11 cellular contexts compared by ENCODE assay signal in the genomic region with DNA sequence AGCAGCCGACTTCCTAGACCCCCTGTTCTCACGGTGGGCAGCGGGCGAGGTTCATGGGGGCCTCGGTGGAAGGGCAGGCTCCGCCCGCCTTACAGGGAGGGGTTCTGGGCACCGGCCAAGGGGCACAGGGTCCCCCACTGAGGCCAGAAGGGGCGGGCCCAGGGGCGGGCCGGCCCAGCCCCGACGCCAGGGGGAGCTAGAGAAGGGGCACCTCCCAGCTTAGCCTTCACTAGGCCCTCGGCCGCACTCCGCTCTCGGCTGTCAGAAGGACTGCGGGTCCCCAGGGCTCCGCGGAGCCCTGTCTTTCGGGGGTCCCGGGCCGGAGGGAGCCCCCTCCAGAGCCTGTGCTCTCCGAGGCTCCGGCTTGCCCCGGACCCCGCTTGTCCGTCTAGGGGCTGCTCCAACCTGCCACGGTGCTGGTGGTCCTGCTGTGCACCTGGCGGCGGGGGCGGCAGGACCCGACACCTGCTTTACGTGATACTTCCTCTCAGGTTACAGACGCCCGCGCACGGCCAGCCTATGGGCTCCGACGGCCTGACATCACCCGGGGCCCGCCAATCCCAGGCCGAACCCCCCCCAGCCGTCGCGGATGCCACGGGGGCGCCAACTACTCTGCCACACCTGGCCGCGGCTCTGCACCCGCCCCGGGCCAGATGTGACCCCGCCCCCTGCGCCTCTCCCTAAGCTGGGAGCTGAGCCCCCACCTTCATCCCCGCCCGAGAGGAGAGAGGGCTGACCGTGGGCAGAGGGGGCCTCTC. TPM values are rescaled to one million over a fixed set of nuclear protein-coding genes. Genes with fewer than 3 reads are reported as not detected.
DNase-seq lines count a peak whose midpoint lies in the region; ATAC-seq, FAIRE-seq and TF ChIP-seq lines count a peak whose summit lies in the region.
"Not testable (repeated sequence)": the region's sequence is repeated elsewhere in the genome, so short reads cannot be mapped to it uniquely, and the experiment has no call there.
"Had no signal": no experiment of that assay in that cellular context is flagged by ENCODE, and none has a peak within 500 bp of the region (broad histone marks: within the 10 kb centered on the region; RNA-seq: fewer than 3 reads in every experiment).

No MANE protein-coding gene starts in this region.

- H3K36me3 Mint-ChIP-seq in CD4-positive, alpha-beta T cell (ENCODE audit: low read depth); activated CD4-positive, alpha-beta T cell treated with anti-CD3 and anti-CD28 coated beads for 36 hours (ENCODE audit: low read depth); naive thymus-derived CD4-positive, alpha-beta T cell: not testable (repeated sequence)

- CTCF ChIA-PET in CD4-positive, alpha-beta T cell (lab: Charles Lee) = interaction anchor here (0.9 kb wide), 1 partner anchor 9 kb away, joined by 3 read pairs; no protein-coding TSS in a partner anchor
- CTCF ChIA-PET in activated CD4-positive, alpha-beta T cell treated with anti-CD3 and anti-CD28 coated beads for 36 hours (lab: Charles Lee) = interaction anchor here (0.5 to 4.1 kb wide), 9 partner anchors 9 to 173 kb away, joined by 3 to 23 read pairs (median 3); no protein-coding TSS in a partner anchor
- CTCF ChIA-PET in K562 (lab: Yijun Ruan, JAX; ENCODE audit: low intra/inter-chr PET ratio) = interaction anchor here (0.6 kb wide), 2 partner anchors 82 to 285 kb away, joined by 3 read pairs; no protein-coding TSS in a partner anchor
- CTCF ChIA-PET in naive thymus-derived CD4-positive, alpha-beta T cell (lab: Charles Lee) = not testable (repeated sequence)

- not testable (repeated sequence) for DNase-seq in CD4-positive, alpha-beta T cell; RWPE2 (ENCODE audit: low spot score); K562 (ENCODE audit: extremely low read depth in 1 of 4, low spot score in 3 of 4); foreskin keratinocyte; naive thymus-derived CD4-positive, alpha-beta T cell; upper lobe of right lung
- DNase-seq in activated CD4-positive, alpha-beta T cell treated with anti-CD3 and anti-CD28 coated beads for 36 hours = peak; percentile 41

- not testable (repeated sequence) for H3K4me3 Mint-ChIP-seq in CD4-positive, alpha-beta T cell; activated CD4-positive, alpha-beta T cell treated with anti-CD3 and anti-CD28 coated beads for 36 hours; naive thymus-derived CD4-positive, alpha-beta T cell

- not testable (repeated sequence) for H3K27ac ChIP-seq in CD4-positive, alpha-beta T cell (ENCODE audit: low read depth, low read length); RWPE2 (ENCODE audit: poor library complexity, severe bottlenecking); K562 (ENCODE audit: extremely low read depth, low read depth, low read length); foreskin keratinocyte; naive thymus-derived CD4-positive, alpha-beta T cell (ENCODE audit: low read depth, low read length); upper lobe of right lung

- in situ Hi-C loops in K562 (cut with MboI) = not testable (repeated sequence)

- H2AFZ ChIP-seq in K562 (ENCODE audit: low read depth, low read length) = not testable (repeated sequence)

- intact Hi-C loops in CD4-positive, alpha-beta T cell (cut with DNase I, micrococcal nuclease); K562 (cut with micrococcal nuclease); naive thymus-derived CD4-positive, alpha-beta T cell (cut with micrococcal nuclease); upper lobe of right lung (cut with DNase I): not testable (repeated sequence)
- intact Hi-C loops in activated CD4-positive, alpha-beta T cell treated with anti-CD3 and anti-CD28 coated beads for 36 hours (cut with DNase I, micrococcal nuclease) = loop anchor here in 1 of 2 experiments (10.0 kb wide), 1 partner anchor 66 kb away; no protein-coding TSS in a partner anchor

- TF ChIP-seq RAD21 in K562 (CRISPR knock-in tag; conservative IDR thresholded peaks at IDR 0.05 in 1 of 2, IDR thresholded peaks at IDR 0.05 in 1 of 2) = not testable (repeated sequence)

- BruUV-seq in K562 (replicated peaks; lab: Mats Ljungman, UMichigan) = not testable (repeated sequence)

- peak; percentile 74 for ATAC-seq in CD4-positive, alpha-beta T cell (ENCODE audit: poor library complexity)
- ATAC-seq in RWPE2 (ENCODE audit: low read depth) (peak; percentile 15), K562 (peak; percentile 53), foreskin keratinocyte (peak; percentile 5), upper lobe of right lung (peak; percentile 8)
- ATAC-seq in activated CD4-positive, alpha-beta T cell treated with anti-CD3 and anti-CD28 coated beads for 36 hours = peak; percentile 7
- ATAC-seq in naive thymus-derived CD4-positive, alpha-beta T cell = peak; percentile 76

- H3K36me3 ChIP-seq in RWPE2 (ENCODE audit: low read depth); K562 (ENCODE audit: control insufficient read depth, insufficient read depth, low read length); naive thymus-derived CD4-positive, alpha-beta T cell (ENCODE audit: control insufficient read depth in 2 of 3, insufficient read depth in 3 of 3, low read length in 3 of 3); upper lobe of right lung: not testable (repeated sequence)

- not testable (repeated sequence) for TF ChIP-seq CTCF in CD4-positive, alpha-beta T cell (IDR thresholded peaks at IDR 0.05); RWPE2 (IDR thresholded peaks at IDR 0.05; ENCODE audit: poor library complexity, severe bottlenecking); K562 (IDR thresholded peaks at IDR 0.05 in 2 of 3, conservative IDR thresholded peaks at IDR 0.05 in 1 of 3; ENCODE audit: insufficient read depth in 2 of 3, low read depth in 1 of 3, low read length in 3 of 3); foreskin keratinocyte (conservative IDR thresholded peaks at IDR 0.05); upper lobe of right lung (IDR thresholded peaks at IDR 0.05)

- not testable (repeated sequence) for H3K9me3 Mint-ChIP-seq in CD4-positive, alpha-beta T cell; activated CD4-positive, alpha-beta T cell treated with anti-CD3 and anti-CD28 coated beads for 36 hours (ENCODE audit: low read depth); naive thymus-derived CD4-positive, alpha-beta T cell

- TF ChIP-seq POLR2A in K562 (conservative IDR thresholded peaks at IDR 0.05) = not testable (repeated sequence)

- H3K4me1 ChIP-seq in RWPE2 (ENCODE audit: insufficient read depth, poor library complexity, severe bottlenecking); foreskin keratinocyte; naive thymus-derived CD4-positive, alpha-beta T cell (ENCODE audit: control insufficient read depth in 2 of 2, insufficient read depth in 2 of 2, low read length in 2 of 2); upper lobe of right lung: not testable (repeated sequence)
- peaks cover 0 to 12% of the 10 kb centered on the region in 2 experiments; a peak in 1 of 5 replicates for H3K4me1 ChIP-seq in K562 (replicated peaks in 1 of 2; ENCODE audit: control insufficient read depth in 2 of 2, insufficient read depth in 2 of 2, low read length in 2 of 2)

- no CpG with 5 or more reads among the region's 57 CpGs for WGBS in K562 (ENCODE audit: insufficient coverage, low coverage, missing lambda C conversion rate)

- not testable (repeated sequence) for H3K9me1 ChIP-seq in K562 (ENCODE audit: control insufficient read depth, insufficient read depth, low read length)

- not testable (repeated sequence) for H3K9me3 ChIP-seq in CD4-positive, alpha-beta T cell (ENCODE audit: control insufficient read depth, low read length); RWPE2 (ENCODE audit: severe bottlenecking); K562 (replicated peaks; ENCODE audit: control insufficient read depth, insufficient read depth, low read depth, low read length); naive thymus-derived CD4-positive, alpha-beta T cell (ENCODE audit: control insufficient read depth in 2 of 3, low read length in 3 of 3); upper lobe of right lung

- H3K27me3 ChIP-seq in CD4-positive, alpha-beta T cell (ENCODE audit: control insufficient read depth, insufficient read depth, low read length); RWPE2 (ENCODE audit: insufficient read depth, poor library complexity, severe bottlenecking); K562 (ENCODE audit: control insufficient read depth in 2 of 2, insufficient read depth in 2 of 2, low read length in 2 of 2); foreskin keratinocyte; naive thymus-derived CD4-positive, alpha-beta T cell (ENCODE audit: control insufficient read depth in 2 of 2, insufficient read depth in 2 of 2, low read length in 2 of 2); upper lobe of right lung: not testable (repeated sequence)

- H4K20me1 ChIP-seq in K562 (replicated peaks; ENCODE audit: control insufficient read depth, insufficient read depth, low read length) = not testable (repeated sequence)

- FAIRE-seq in K562 (lab: Jason Lieb, UNC) = not testable (repeated sequence)

- not testable (repeated sequence) for H3K79me2 ChIP-seq in K562 (ENCODE audit: control insufficient read depth, insufficient read depth, low read length)

- peaks cover 18% of the 10 kb centered on the region for H3K27me3 Mint-ChIP-seq in CD4-positive, alpha-beta T cell
- H3K27me3 Mint-ChIP-seq in activated CD4-positive, alpha-beta T cell treated with anti-CD3 and anti-CD28 coated beads for 36 hours = peaks cover 14% of the 10 kb centered on the region
- H3K27me3 Mint-ChIP-seq in naive thymus-derived CD4-positive, alpha-beta T cell = not testable (repeated sequence)

- H3K4me2 ChIP-seq in K562 (ENCODE audit: insufficient read depth, low read length) = not testable (repeated sequence)

- H3K27ac Mint-ChIP-seq in CD4-positive, alpha-beta T cell; activated CD4-positive, alpha-beta T cell treated with anti-CD3 and anti-CD28 coated beads for 36 hours; naive thymus-derived CD4-positive, alpha-beta T cell: not testable (repeated sequence)

- POLR2A ChIA-PET in CD4-positive, alpha-beta T cell (lab: Charles Lee) = interaction anchor here (0.7 to 1.7 kb wide), 3 partner anchors 27 to 1121 kb away, joined by 3 to 9 read pairs (median 4); no protein-coding TSS in a partner anchor
- POLR2A ChIA-PET in activated CD4-positive, alpha-beta T cell treated with anti-CD3 and anti-CD28 coated beads for 36 hours (lab: Charles Lee) = interaction anchor here (1.2 to 1.6 kb wide), 2 partner anchors 9 to 196 kb away, joined by 3 to 5 read pairs; no protein-coding TSS in a partner anchor
- POLR2A ChIA-PET in K562 (lab: Yijun Ruan, JAX) = interaction anchor here (0.7 to 1.4 kb wide), 2 partner anchors 84 to 205 kb away, joined by 3 to 4 read pairs; no protein-coding TSS in a partner anchor
- POLR2A ChIA-PET in naive thymus-derived CD4-positive, alpha-beta T cell (lab: Charles Lee) = interaction anchor here (0.6 kb wide), 1 partner anchor 205 kb away, joined by 3 read pairs; no protein-coding TSS in a partner anchor

- TF ChIP-seq EP300 in K562 (IDR thresholded peaks at IDR 0.05; ENCODE audit: low read length) = not testable (repeated sequence)

- not testable (repeated sequence) for H3K4me3 ChIP-seq in RWPE2 (ENCODE audit: severe bottlenecking); K562; naive thymus-derived CD4-positive, alpha-beta T cell (ENCODE audit: low read length); upper lobe of right lung

- H3K4me1 Mint-ChIP-seq in CD4-positive, alpha-beta T cell (ENCODE audit: low read depth); activated CD4-positive, alpha-beta T cell treated with anti-CD3 and anti-CD28 coated beads for 36 hours; naive thymus-derived CD4-positive, alpha-beta T cell: not testable (repeated sequence)

- not testable (repeated sequence) for H3K9ac ChIP-seq in K562 (ENCODE audit: insufficient read depth in 1 of 2, low read depth in 2 of 2, low read length in 2 of 2)

RNA-seq across cellular contexts. Expression of gene RNU1-3, which starts 33.6 kb away (rescaled TPM):
- total RNA-seq in CD4-positive, alpha-beta T cell = 1,000 to 10,000 TPM; 4,982 to 5,937 TPM
- total RNA-seq in activated CD4-positive, alpha-beta T cell treated with anti-CD3 and anti-CD28 coated beads for 36 hours = 1,000 to 10,000 TPM; 1,573 to 2,291 TPM
- under 0.01 TPM in 2 replicates for total RNA-seq in K562 (2011; cell fraction: chromatin; rRNA removed; ENCODE audit: low replicate concordance)
- total RNA-seq in K562 (2011; cell fraction: nucleolus; rRNA removed) = under 0.01 and 21,200 TPM in 2 replicates
- total RNA-seq in K562 (2011; cell fraction: nucleoplasm; rRNA removed) = under 0.01 and 24,158 TPM in 2 replicates
- total RNA-seq in K562 (2014; rRNA removed) (under 0.01 TPM in 2 replicates), K562 (2014; rRNA removed; fragmentation: Illumina TruSeq; extraction: Trizol) (28,565 and 32,823 TPM in 2 replicates), K562 (2015; rRNA removed; fragmentation: Illumina TruSeq; extraction: Trizol) (20,456 and 27,045 TPM in 2 replicates), K562 (2021) (2,231 and 2,538 TPM in 2 replicates), foreskin keratinocyte (2,556 and 4,441 TPM in 2 replicates), upper lobe of right lung (6,622 TPM)
- polyA plus RNA-seq in K562 (2011; rRNA removed) (83.9 TPM in 1 of 2 replicates, not detected in the other), K562 (2014; fragmentation: Illumina TruSeq; extraction: Trizol) (not detected in 2 replicates), K562 (2014; fragmentation: Nextera tagmentation; extraction: Ambion mirVana) (1 to 10 TPM in 1 of 2 experiments, not detected in 1; 3.0 TPM), K562 (2014; rRNA removed) (not detected in 2 replicates), foreskin keratinocyte (not detected in 2 replicates)
- under 0.01 TPM in 1 of 2 replicates, not detected in the other for polyA plus RNA-seq in K562 (2011; cell fraction: cytosol; rRNA removed)
- polyA plus RNA-seq in K562 (2011; cell fraction: nucleus; rRNA removed) = under 0.01 and 1,424 TPM in 2 replicates
- 25.1 TPM in 1 of 2 replicates, not detected in the other for polyA plus RNA-seq in K562 (2012)
- polyA minus RNA-seq in K562 (2011; rRNA and poly(A)+ RNA removed) = 10,756 and 20,531 TPM in 2 replicates
- 58,964 and 66,171 TPM in 2 replicates for polyA minus RNA-seq in K562 (2011; cell fraction: cytosol; rRNA and poly(A)+ RNA removed)
- 66,769 and 85,880 TPM in 2 replicates for polyA minus RNA-seq in K562 (2011; cell fraction: nucleus; rRNA and poly(A)+ RNA removed)
- 1,000 to 10,000 TPM; 2,341 to 4,458 (median 3,337) TPM for total RNA-seq in naive thymus-derived CD4-positive, alpha-beta T cell
- not detected for polyA plus RNA-seq in naive thymus-derived CD4-positive, alpha-beta T cell
- total RNA-seq: H4 had no signal
- polyA plus RNA-seq: AG04450, BJ, CD14-positive monocyte had no signal

RNA-seq across cellular contexts. Expression of gene RNU1-4, which starts 40.0 kb away (rescaled TPM):
- total RNA-seq in CD4-positive, alpha-beta T cell = 1,000 to 10,000 TPM; 4,982 to 5,937 TPM
- 1,000 to 10,000 TPM; 1,573 to 2,291 TPM for total RNA-seq in activated CD4-positive, alpha-beta T cell treated with anti-CD3 and anti-CD28 coated beads for 36 hours
- under 0.01 TPM in 2 replicates for total RNA-seq in K562 (2011; cell fraction: chromatin; rRNA removed; ENCODE audit: low replicate concordance)
- under 0.01 and 21,200 TPM in 2 replicates for total RNA-seq in K562 (2011; cell fraction: nucleolus; rRNA removed)
- total RNA-seq in K562 (2011; cell fraction: nucleoplasm; rRNA removed) = under 0.01 and 24,158 TPM in 2 replicates
- total RNA-seq in K562 (2014; rRNA removed) (under 0.01 TPM in 2 replicates), K562 (2014; rRNA removed; fragmentation: Illumina TruSeq; extraction: Trizol) (28,565 and 32,823 TPM in 2 replicates), K562 (2015; rRNA removed; fragmentation: Illumina TruSeq; extraction: Trizol) (20,456 and 27,045 TPM in 2 replicates), K562 (2021) (2,231 and 2,538 TPM in 2 replicates), foreskin keratinocyte (2,556 and 4,441 TPM in 2 replicates), upper lobe of right lung (6,622 TPM)
- polyA plus RNA-seq in K562 (2011; rRNA removed) (83.9 TPM in 1 of 2 replicates, not detected in the other), K562 (2014; fragmentation: Illumina TruSeq; extraction: Trizol) (not detected in 2 replicates), K562 (2014; fragmentation: Nextera tagmentation; extraction: Ambion mirVana) (1 to 10 TPM in 1 of 2 experiments, not detected in 1; 3.0 TPM), K562 (2014; rRNA removed) (not detected in 2 replicates), foreskin keratinocyte (not detected in 2 replicates)
- polyA plus RNA-seq in K562 (2011; cell fraction: cytosol; rRNA removed) = under 0.01 TPM in 1 of 2 replicates, not detected in the other
- under 0.01 and 1,424 TPM in 2 replicates for polyA plus RNA-seq in K562 (2011; cell fraction: nucleus; rRNA removed)
- polyA plus RNA-seq in K562 (2012) = 25.1 TPM in 1 of 2 replicates, not detected in the other
- polyA minus RNA-seq in K562 (2011; rRNA and poly(A)+ RNA removed) = 10,756 and 20,531 TPM in 2 replicates
- polyA minus RNA-seq in K562 (2011; cell fraction: cytosol; rRNA and poly(A)+ RNA removed) = 58,964 and 66,171 TPM in 2 replicates
- polyA minus RNA-seq in K562 (2011; cell fraction: nucleus; rRNA and poly(A)+ RNA removed) = 66,769 and 85,880 TPM in 2 replicates
- total RNA-seq in naive thymus-derived CD4-positive, alpha-beta T cell = 1,000 to 10,000 TPM; 2,341 to 4,458 (median 3,337) TPM
- polyA plus RNA-seq in naive thymus-derived CD4-positive, alpha-beta T cell = not detected
- total RNA-seq: H4 had no signal
- polyA plus RNA-seq: AG04450, BJ, CD14-positive monocyte had no signal

Comparison
In these comparisons a context has a peak if more than half of its experiments do, and no peak if none do; other contexts are left out.
1. ATAC-seq: peak in every context shown above with its lines; median percentile 76 in naive thymus-derived CD4-positive, alpha-beta T cell; 74 in CD4-positive, alpha-beta T cell; 53 in K562; 15 in RWPE2; 8 in upper lobe of right lung; 7 in activated CD4-positive, alpha-beta T cell treated with anti-CD3 and anti-CD28 coated beads for 36 hours; 5 in foreskin keratinocyte.